ENCODE assay signal across 28 cellular contexts in genomic region chr6:27986928-27987725, GRCh38. TPM values are rescaled to one million over a fixed set of nuclear protein-coding genes. Genes with fewer than 3 reads are reported as not detected.
A peak's percentile ranks its signal among the peaks of the same experiment; 100 is the strongest.
DNase-seq lines count a peak whose midpoint lies in the region; ATAC-seq and TF ChIP-seq lines count a peak whose summit lies in the region.
"Had no signal": no experiment of that assay in that cellular context is flagged by ENCODE, and none has a peak within 500 bp of the region (broad histone marks: within the 10 kb centered on the region; RNA-seq: fewer than 3 reads in every experiment).

No MANE protein-coding gene starts in this region.

- ATAC-seq in GM18520 (IDR thresholded peaks at IDR 0.05; ENCODE audit: unreplicated experiment) = no peak
- ATAC-seq in GM18870 (IDR thresholded peaks at IDR 0.05; ENCODE audit: unreplicated experiment) = no peak
- no peak for ATAC-seq in GM19463 (IDR thresholded peaks at IDR 0.05; ENCODE audit: unreplicated experiment)
- ATAC-seq: left lobe of liver, right lobe of liver had no signal

- H3K27me3 ChIP-seq in breast epithelium (no peaks in the 10 kb centered on the region), adipocyte (replicated peaks; ENCODE audit: control insufficient read depth, insufficient read depth, low read length) (peaks cover 4% of the 10 kb centered on the region)
- H3K27me3 ChIP-seq: Peyer's patch, right lobe of liver, stomach had no signal

- DNase-seq in MCF 10A (ENCODE audit: unreplicated experiment) = peak; percentile 23
- DNase-seq in breast epithelium (ENCODE audit: low spot score in 2 of 2) = no peak
- no peak for DNase-seq in adipocyte (ENCODE audit: low read depth)
- DNase-seq in fibroblast of the aortic adventitia (ENCODE audit: low read depth) = peak; percentile 2
- DNase-seq in NCI-H1092 treated with DMSO at 0.1 percent for 48 hours (lab: John Stamatoyannopoulos, UW) = no peak
- DNase-seq: activated CD4-positive, alpha-beta T cell treated with anti-CD3 and anti-CD28 coated beads, Interleukin-2, amount 10 ng/mL, durations not matched to agents 24 days and 14 days; BE2C; Caco-2; head of caudate nucleus; NCI-H1417; NCI-H510A; NK-92 treated with Interleukin-12 subunit alpha and Interleukin-12 subunit beta, amount 100 ng/mL, for 24 hours; Peyer's patch; posterior cingulate gyrus; right lobe of liver; stomach; transverse colon had no signal

- CTCF ChIA-PET in MCF 10A (lab: Yijun Ruan, JAX) = no interaction called here

- TF ChIP-seq POLR2A in breast epithelium (IDR thresholded peaks at IDR 0.05) = no peak

- TF ChIP-seq CTCF in MCF 10A (IDR thresholded peaks at IDR 0.05; ENCODE audit: unreplicated experiment) (no peak), breast epithelium (IDR thresholded peaks at IDR 0.05) (no peak), fibroblast of the aortic adventitia (IDR thresholded peaks at IDR 0.05; ENCODE audit: insufficient read depth, low read length) (no peak)

- H3K9me3 Mint-ChIP-seq in MCF 10A (ENCODE audit: unreplicated experiment) = no peaks in the 10 kb centered on the region
- H3K9me3 Mint-ChIP-seq: activated CD4-positive, alpha-beta T cell treated with anti-CD3 and anti-CD28 coated beads, Interleukin-2, amount 10 ng/mL, durations not matched to agents 24 days and 14 days; activated naive CD4-positive, alpha-beta T cell treated with anti-CD3 and anti-CD28 coated beads, Interleukin-2, amount 50 U/mL, for 24 hours; activated T-helper 1 cell treated with anti-CD3 and anti-CD28 coated beads, Interleukin-12 subunit alpha, Interleukin-12 subunit beta, Interleukin-2, Interleukin-4 antibody, amounts not matched to agents 30 ng/mL and 10 ng/mL and 1 ng/mL, durations not matched to agents 14 hours and 24 hours and 36 hours; nephron had no signal

- H3K9me3 ChIP-seq in breast epithelium = no peaks in the 10 kb centered on the region
- no peaks in the 10 kb centered on the region for H3K9me3 ChIP-seq in adipocyte (ENCODE audit: control insufficient read depth, low read length)
- H3K9me3 ChIP-seq: BE2C, Caco-2, Peyer's patch, right lobe of liver, stomach, transverse colon had no signal

- POLR2A ChIA-PET in MCF 10A (lab: Yijun Ruan, JAX) = interaction anchor here (1.0 kb wide), 1 partner anchor 29 kb away, joined by 4 read pairs; no protein-coding TSS in a partner anchor

- H3K27ac ChIP-seq in breast epithelium = no peak overlapping the region
- H3K27ac ChIP-seq: 22Rv1, coronary artery, Peyer's patch, right lobe of liver, SK-N-MC, stomach, transverse colon, VCaP had no signal

- intact Hi-C loops in MCF 10A (cut with micrococcal nuclease) (no loop called here), breast epithelium (cut with DNase I; ENCODE audit: low total_unique reads) (no loop called here)

- no peak overlapping the region for H3K9ac ChIP-seq in adipocyte (ENCODE audit: low read length)

- H3K4me3 ChIP-seq in breast epithelium = no peak overlapping the region
- H3K4me3 ChIP-seq in adipocyte (ENCODE audit: low read length) = peak overlapping the region; percentile 20
- no peak overlapping the region for H3K4me3 ChIP-seq in fibroblast of the aortic adventitia (ENCODE audit: low read depth, low read length)
- H3K4me3 ChIP-seq: coronary artery, Peyer's patch, right lobe of liver, SK-N-MC, stomach, transverse colon had no signal

- no peaks in the 10 kb centered on the region for H3K36me3 ChIP-seq in breast epithelium
- H3K36me3 ChIP-seq in adipocyte (ENCODE audit: control insufficient read depth, insufficient read depth, low read length, severe bottlenecking) = no peaks in the 10 kb centered on the region
- H3K36me3 ChIP-seq: BE2C, Peyer's patch, right lobe of liver, stomach, transverse colon had no signal

- no peaks in the 10 kb centered on the region for H3K36me3 Mint-ChIP-seq in MCF 10A (ENCODE audit: insufficient read depth, unreplicated experiment)
- H3K36me3 Mint-ChIP-seq: activated naive CD4-positive, alpha-beta T cell treated with anti-CD3 and anti-CD28 coated beads, Interleukin-2, amount 50 U/mL, for 24 hours had no signal

- no peak overlapping the region for H3K4me3 Mint-ChIP-seq in MCF 10A (ENCODE audit: unreplicated experiment)
- H3K4me3 Mint-ChIP-seq: activated CD4-positive, alpha-beta T cell treated with anti-CD3 and anti-CD28 coated beads, Interleukin-2, amount 10 ng/mL, durations not matched to agents 24 days and 14 days; activated naive CD4-positive, alpha-beta T cell treated with anti-CD3 and anti-CD28 coated beads, Interleukin-2, amount 50 U/mL, for 24 hours; activated T-helper 1 cell treated with anti-CD3 and anti-CD28 coated beads, Interleukin-12 subunit alpha, Interleukin-12 subunit beta, Interleukin-2, Interleukin-4 antibody, amounts not matched to agents 30 ng/mL and 10 ng/mL and 1 ng/mL, durations not matched to agents 14 hours and 24 hours and 36 hours; nephron had no signal

- H3K4me1 ChIP-seq in breast epithelium (no peaks in the 10 kb centered on the region), adipocyte (ENCODE audit: control insufficient read depth, insufficient read depth, low read length) (no peaks in the 10 kb centered on the region)
- H3K4me1 ChIP-seq: BE2C, Peyer's patch, right lobe of liver, stomach, transverse colon had no signal

- H3K27me3 Mint-ChIP-seq in MCF 10A (ENCODE audit: insufficient read depth, unreplicated experiment) = peaks cover 20% of the 10 kb centered on the region

- no peak overlapping the region for H3K27ac Mint-ChIP-seq in MCF 10A (ENCODE audit: low read depth, unreplicated experiment)
- H3K27ac Mint-ChIP-seq: activated CD4-positive, alpha-beta T cell treated with anti-CD3 and anti-CD28 coated beads, Interleukin-2, amount 10 ng/mL, durations not matched to agents 24 days and 14 days; activated naive CD4-positive, alpha-beta T cell treated with anti-CD3 and anti-CD28 coated beads, Interleukin-2, amount 50 U/mL, for 24 hours; activated T-helper 1 cell treated with anti-CD3 and anti-CD28 coated beads, Interleukin-12 subunit alpha, Interleukin-12 subunit beta, Interleukin-2, Interleukin-4 antibody, amounts not matched to agents 30 ng/mL and 10 ng/mL and 1 ng/mL, durations not matched to agents 14 hours and 24 hours and 36 hours; nephron had no signal

- no TSS peak for BruUV-seq in MCF 10A (replicated peaks; lab: Mats Ljungman, UMichigan)

- peaks cover 5% of the 10 kb centered on the region for H3K4me1 Mint-ChIP-seq in MCF 10A (ENCODE audit: insufficient read depth, unreplicated experiment)
- H3K4me1 Mint-ChIP-seq: activated CD4-positive, alpha-beta T cell treated with anti-CD3 and anti-CD28 coated beads, Interleukin-2, amount 10 ng/mL, durations not matched to agents 24 days and 14 days; activated naive CD4-positive, alpha-beta T cell treated with anti-CD3 and anti-CD28 coated beads, Interleukin-2, amount 50 U/mL, for 24 hours; nephron had no signal

RNA-seq across cellular contexts. Expression of gene OR2B6, which starts 30.1 kb away (rescaled TPM):
- total RNA-seq in MCF 10A (2022) (not detected in 2 replicates), breast epithelium (not detected), fibroblast of the aortic adventitia (ENCODE audit: low replicate concordance) (not detected in 2 replicates)
- total RNA-seq: activated CD4-positive, alpha-beta T cell treated with anti-CD3 and anti-CD28 coated beads, Interleukin-2, amount 10 ng/mL, durations not matched to agents 24 days and 14 days; activated T-helper 1 cell treated with anti-CD3 and anti-CD28 coated beads, Interleukin-12 subunit alpha, Interleukin-12 subunit beta, Interleukin-2, Interleukin-4 antibody, amounts not matched to agents 30 ng/mL and 10 ng/mL and 1 ng/mL, durations not matched to agents 14 hours and 24 hours and 36 hours; Caco-2; left lobe of liver; Peyer's patch; right lobe of liver; stomach; transverse colon had no signal

Comparison
In these comparisons a context has a peak if more than half of its experiments do, and no peak if none do; other contexts are left out.
1. DNase-seq: peak in MCF 10A (single experiment) and fibroblast of the aortic adventitia (single experiment); none in breast epithelium (0 of 2), adipocyte (single experiment) and NCI-H1092 treated with DMSO at 0.1 percent for 48 hours (single experiment).